ENCODE assay signal across 24 cellular contexts in genomic region chr14:96095058-96095457, GRCh38. TPM values are rescaled to one million over a fixed set of nuclear protein-coding genes. Genes with fewer than 3 reads are reported as not detected.
A peak's percentile ranks its signal among the peaks of the same experiment; 100 is the strongest.
DNase-seq lines count a peak whose midpoint lies in the region; ATAC-seq and TF ChIP-seq lines count a peak whose summit lies in the region.
"Had no signal": no experiment of that assay in that cellular context is flagged by ENCODE, and none has a peak within 500 bp of the region (broad histone marks: within the 10 kb centered on the region; RNA-seq: fewer than 3 reads in every experiment).

No MANE protein-coding gene starts in this region.

- H2AFZ ChIP-seq in PC-9 (no peak overlapping the region), mesenchymal stem cell (ENCODE audit: low read depth, low read length) (no peak overlapping the region)
- H2AFZ ChIP-seq: parathyroid adenoma had no signal

- H3K4me1 ChIP-seq in PC-9 (replicated peaks; ENCODE audit: insufficient read depth) = peaks cover 53% of the 10 kb centered on the region
- peaks cover 52% of the 10 kb centered on the region for H3K4me1 ChIP-seq in mesenchymal stem cell (ENCODE audit: control insufficient read depth, insufficient read depth, low read depth, low read length)
- peaks cover 50% of the 10 kb centered on the region for H3K4me1 ChIP-seq in suprapubic skin
- H3K4me1 ChIP-seq: parathyroid adenoma had no signal

- no peak for ATAC-seq in Right ventricle myocardium inferior
- ATAC-seq: GM12878, left colon, right cardiac atrium had no signal

- no peak overlapping the region for H2BK120ac ChIP-seq in mesenchymal stem cell (ENCODE audit: low read depth, low read length)

- H3K9me3 ChIP-seq in PC-9 (ENCODE audit: insufficient read depth, low read depth) (no peaks in the 10 kb centered on the region), mesenchymal stem cell (ENCODE audit: control insufficient read depth, low read length) (no peaks in the 10 kb centered on the region), suprapubic skin (no peaks in the 10 kb centered on the region)
- H3K9me3 ChIP-seq: SJCRH30, tibial nerve had no signal

- no peaks in the 10 kb centered on the region for H3K9me2 ChIP-seq in PC-9 (ENCODE audit: insufficient read depth)

- H2AK5ac ChIP-seq in mesenchymal stem cell (ENCODE audit: low read length, severe bottlenecking) = peak overlapping the region; percentile 77

- H3K27ac ChIP-seq in PC-9 = peak overlapping the region; percentile 45
- H3K27ac ChIP-seq in mesenchymal stem cell (ENCODE audit: low read length, poor library complexity, severe bottlenecking) = peak overlapping the region; percentile 93
- H3K27ac ChIP-seq in suprapubic skin = peak overlapping the region; percentile 10
- H3K27ac ChIP-seq: 22Rv1, parathyroid adenoma, SJCRH30, tibial nerve, WERI-Rb-1 had no signal

- peak overlapping the region; percentile 21 for H4K91ac ChIP-seq in mesenchymal stem cell (ENCODE audit: low read length)

- DNase-seq in DMS53 (lab: John Stamatoyannopoulos, UW) (peak; percentile 53), DMS53 treated with DMSO at 0.1 percent for 48 hours (lab: John Stamatoyannopoulos, UW; ENCODE audit: unreplicated experiment) (no peak), PC-9 (no peak), mesenchymal stem cell (no peak), suprapubic skin (ENCODE audit: low spot score in 2 of 2) (peak in 1 of 2 donors; percentile 58), Right ventricle myocardium inferior (ENCODE audit: missing footprints) (no peak), GF-D8 (lab: John Stamatoyannopoulos, UW) (no peak)
- DNase-seq in activated naive CD4-positive, alpha-beta T cell treated with anti-CD3 and anti-CD28 coated beads, Interleukin-2, amount 50 U/mL, for 16 hours = no peak
- DNase-seq: activated CD4-positive, alpha-beta T cell treated with anti-CD3 and anti-CD28 coated beads for 48 hours; activated CD8-positive, alpha-beta memory T cell treated with anti-CD3 and anti-CD28 coated beads for 24 hours; activated T-cell treated with anti-CD3 and anti-CD28 coated beads for 4 hours; AML-193; anterior cingulate cortex; CD4-positive, alpha-beta memory T cell; immature natural killer cell; left colon; right cardiac atrium; stimulated activated CD4-positive, alpha-beta T cell treated with anti-CD3 and anti-CD28 coated beads, Interleukin-4, amount 100 ng/mL, for 24 hours had no signal

- H3K4ac ChIP-seq in mesenchymal stem cell (ENCODE audit: low read depth in 1 of 2, low read length in 2 of 2) = peak overlapping the region in 1 of 2 experiments; percentile 25

- peaks cover 7% of the 10 kb centered on the region for H3K79me1 ChIP-seq in mesenchymal stem cell (replicated peaks; ENCODE audit: low read length, poor library complexity, severe bottlenecking)

- TF ChIP-seq CTCF in PC-9 (conservative IDR thresholded peaks at IDR 0.05) (no peak), suprapubic skin (IDR thresholded peaks at IDR 0.05) (no peak)

- no peak for TF ChIP-seq EP300 in suprapubic skin (IDR thresholded peaks at IDR 0.05)

- CTCF ChIA-PET in PC-9 (lab: Charles Lee) = no interaction called here

- TF ChIP-seq POLR2A in suprapubic skin (IDR thresholded peaks at IDR 0.05) = no peak

- no TSS peak for BruUV-seq in PC-9 (replicated peaks; lab: Mats Ljungman, UMichigan)

- no peak overlapping the region for H2BK15ac ChIP-seq in mesenchymal stem cell (ENCODE audit: low read depth, poor library complexity, severe bottlenecking)

- intact Hi-C loops in PC-9 (cut with micrococcal nuclease; ENCODE audit: unreplicated experiment) (loop anchor here (5.0 kb wide), 1 partner anchor 533 kb away; no protein-coding TSS in a partner anchor), Right ventricle myocardium inferior (cut with DNase I) (no loop called here)

- no peak overlapping the region for H3K23ac ChIP-seq in mesenchymal stem cell (ENCODE audit: low read length in 2 of 2)

- no peak overlapping the region for H4K8ac ChIP-seq in mesenchymal stem cell (ENCODE audit: low read length)

- no peaks in the 10 kb centered on the region for H4K20me1 ChIP-seq in PC-9 (ENCODE audit: insufficient read depth)

- H2BK5ac ChIP-seq in mesenchymal stem cell (ENCODE audit: low read depth, low read length, poor library complexity, severe bottlenecking) = no peak overlapping the region

- no peaks in the 10 kb centered on the region for H3K36me3 ChIP-seq in PC-9 (ENCODE audit: low read depth)
- H3K36me3 ChIP-seq in mesenchymal stem cell (ENCODE audit: control insufficient read depth in 1 of 2, insufficient read depth in 2 of 2, low read depth in 1 of 2, low read length in 2 of 2) = no peaks in the 10 kb centered on the region
- H3K36me3 ChIP-seq in suprapubic skin = no peaks in the 10 kb centered on the region
- H3K36me3 ChIP-seq: SJCRH30, tibial nerve, WERI-Rb-1 had no signal

- H3K27me3 ChIP-seq in PC-9 (ENCODE audit: insufficient read depth, low read depth) (no peaks in the 10 kb centered on the region), mesenchymal stem cell (ENCODE audit: control insufficient read depth in 1 of 2, insufficient read depth in 1 of 2, low read length in 2 of 2) (no peaks in the 10 kb centered on the region), suprapubic skin (peaks cover 7% of the 10 kb centered on the region)
- H3K27me3 ChIP-seq: SJCRH30 had no signal

- 0 out of 2 replicates have a peak overlapping the region, but pooled peaks have one; percentile 11 for H3K4me3 ChIP-seq in PC-9
- no peak overlapping the region for H3K4me3 ChIP-seq in mesenchymal stem cell (ENCODE audit: insufficient read depth in 1 of 2, low read depth in 1 of 2, low read length in 2 of 2)
- H3K4me3 ChIP-seq in suprapubic skin = no peak overlapping the region
- H3K4me3 ChIP-seq: GM12878, SJCRH30, tibial nerve had no signal

- H3K18ac ChIP-seq in mesenchymal stem cell (ENCODE audit: low read depth in 1 of 2, low read length in 2 of 2) = peak overlapping the region; percentile 16 to 62

- WGBS in mesenchymal stem cell = 98% methylated on average over 2 of the region's 3 CpGs
- 71% methylated on average over 3 of the region's 3 CpGs for WGBS in suprapubic skin

- peaks cover 15% of the 10 kb centered on the region; the same call in 1 of the 2 replicates for H3F3A ChIP-seq in PC-9 (ENCODE audit: insufficient read depth, low read depth)

- H3K14ac ChIP-seq in mesenchymal stem cell (ENCODE audit: low read length in 2 of 2) = no peak overlapping the region

- POLR2A ChIA-PET in PC-9 (lab: Charles Lee; ENCODE audit: unreplicated experiment) = no interaction called here

- peak overlapping the region; percentile 47 for H3K9ac ChIP-seq in mesenchymal stem cell (ENCODE audit: low read length)
- H3K9ac ChIP-seq: parathyroid adenoma had no signal

- H2BK12ac ChIP-seq in mesenchymal stem cell (ENCODE audit: low read length in 2 of 2) = peak overlapping the region in 1 of 2 experiments; percentile 69

- H3K4me2 ChIP-seq in PC-9 (peak overlapping the region; percentile 63), mesenchymal stem cell (ENCODE audit: low read length, poor library complexity, severe bottlenecking) (no peak overlapping the region)

- no peaks in the 10 kb centered on the region for H3K79me2 ChIP-seq in PC-9 (ENCODE audit: low read depth)
- H3K79me2 ChIP-seq: parathyroid adenoma had no signal

RNA-seq across cellular contexts. Expression of gene C14orf132, which starts 55.9 kb away (rescaled TPM):
- total RNA-seq in PC-9 (2021) (not detected in 2 replicates), suprapubic skin (10 to 100 TPM; 16.2 to 34.4 (median 27.9) TPM), Right ventricle myocardium inferior (1.5 TPM)
- 17.0 TPM for polyA plus RNA-seq in mesenchymal stem cell (2013, experiment 1 of 2)
- 18.2 TPM for polyA plus RNA-seq in mesenchymal stem cell (2013, experiment 2 of 2)
- total RNA-seq: SJCRH30 had no signal
- polyA plus RNA-seq: immature natural killer cell had no signal

Comparison
In these comparisons a context has a peak if more than half of its experiments do, and no peak if none do; other contexts are left out.
1. H3K27ac ChIP-seq: peak in every context shown above with its lines; median percentile 93 in mesenchymal stem cell; 45 in PC-9; 10 in suprapubic skin.